30 cellular contexts compared by ENCODE assay signal in the genomic region with DNA sequence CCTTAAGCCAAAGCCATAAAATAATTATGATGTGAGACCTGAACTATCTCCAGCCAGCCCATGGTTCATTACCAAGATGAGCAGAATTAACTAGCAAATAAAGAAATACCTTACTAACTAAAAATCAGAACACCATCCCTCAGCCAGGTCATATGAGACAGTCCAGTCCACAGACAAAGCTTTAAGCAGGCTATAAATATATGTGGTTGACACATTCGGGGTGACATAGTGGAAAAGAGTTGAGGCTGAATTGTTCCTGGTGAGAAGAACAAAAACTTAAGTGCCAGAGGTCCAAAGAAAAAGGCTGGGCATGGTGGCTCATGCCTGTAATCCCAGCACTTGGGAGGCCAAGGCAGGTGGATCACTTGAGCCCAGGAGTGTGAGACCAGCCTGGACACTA. TPM values are rescaled to one million over a fixed set of nuclear protein-coding genes. Genes with fewer than 3 reads are reported as not detected.
"Had no signal": no experiment of that assay in that cellular context is flagged by ENCODE, and none has a peak within 500 bp of the region (broad histone marks: within the 10 kb centered on the region; RNA-seq: fewer than 3 reads in every experiment).

No MANE protein-coding gene starts in this region.

- H3K27ac ChIP-seq: neutrophil, pancreas, prostate gland, right atrium auricular region, right lobe of liver, sigmoid colon, skin epidermis, spleen, suprapubic skin, testis, tibial artery, transverse colon, upper lobe of right lung, uterus had no signal

- ATAC-seq: naive thymus-derived CD8-positive, alpha-beta T cell; natural killer cell treated with Interleukin-12 subunit alpha and Interleukin-12 subunit beta and Interleukin-15 and Interleukin-18, amount 100 ng/mL, for 72 hours; pancreas; right lobe of liver; stimulated activated memory B cell treated with anti-CD40 and anti-IgM and Interleukin-4, amounts not matched to agents 10 μg/mL and 1 μg/mL and 100 μg/mL, for 72 hours; stimulated activated naive CD8-positive, alpha-beta T cell treated with anti-CD3 and anti-CD28 coated beads, Interleukin-15, amount 100 ng/mL, for 72 hours; stimulated activated naive CD8-positive, alpha-beta T cell treated with anti-CD3 and anti-CD28 coated beads, Interleukin-15, Interleukin-2, amounts not matched to agents 100 U/mL and 50 U/mL, for 24 hours; upper lobe of right lung had no signal

- H3K27me3 ChIP-seq: pancreas, right atrium auricular region, right lobe of liver, sigmoid colon, spleen, suprapubic skin, testis, tibial artery, transverse colon, upper lobe of right lung, uterus had no signal

- H3K9me3 ChIP-seq: neutrophil, pancreas, prostate gland, right atrium auricular region, right lobe of liver, sigmoid colon, spleen, suprapubic skin, testis, tibial artery, transverse colon, upper lobe of right lung, uterus had no signal

- H3K36me3 ChIP-seq: neutrophil, pancreas, prostate gland, right atrium auricular region, right lobe of liver, sigmoid colon, spleen, suprapubic skin, tibial artery, transverse colon, upper lobe of right lung, uterus had no signal

- DNase-seq: naive thymus-derived CD8-positive, alpha-beta T cell; nephron progenitor cell; nucleus accumbens; pancreas; retina; right lobe of liver; sigmoid colon; spleen; stimulated activated CD4-positive, alpha-beta T cell treated with anti-CD3 and anti-CD28 coated beads, Interleukin-12 subunit alpha, Interleukin-12 subunit beta, amount 100 ng/mL, for 4 hours; stimulated activated CD4-positive, alpha-beta T cell treated with anti-CD3 and anti-CD28 coated beads, Interleukin-1b, Interleukin-23, amount 100 ng/mL, for 48 hours; stimulated activated CD4-positive, alpha-beta T cell treated with anti-CD3 and anti-CD28 coated beads, Interleukin-4, amount 100 ng/mL, for 1 hour; stimulated activated CD4-positive, alpha-beta T cell treated with anti-CD3 and anti-CD28 coated beads, Interleukin-4, amount 100 ng/mL, for 4 hours; stimulated activated CD8-positive, alpha-beta memory T cell treated with anti-CD3 and anti-CD28 coated beads, Interleukin-4, amount 100 ng/mL, for 48 hours; stimulated activated naive CD4-positive, alpha-beta T cell; stimulated activated naive CD8-positive, alpha-beta T cell treated with anti-CD3 and anti-CD28 coated beads, Interleukin-15, amount 100 ng/mL, for 72 hours; stimulated activated naive CD8-positive, alpha-beta T cell treated with anti-CD3 and anti-CD28 coated beads, Interleukin-15, Interleukin-2, amounts not matched to agents 100 U/mL and 50 U/mL, for 24 hours; substantia nigra; testis; tibial artery; transverse colon; upper lobe of right lung; uterus had no signal

- H3K4me3 ChIP-seq: pancreas, prostate gland, right atrium auricular region, right lobe of liver, sigmoid colon, skin epidermis, smooth muscle cell, spleen, suprapubic skin, testis, tibial artery, transverse colon, upper lobe of right lung, uterus had no signal

- H3K4me2 ChIP-seq: smooth muscle cell had no signal

- FAIRE-seq: pancreas had no signal

- H3K4me1 ChIP-seq: pancreas, prostate gland, right lobe of liver, spleen, suprapubic skin, testis, transverse colon, upper lobe of right lung, uterus had no signal

RNA-seq across cellular contexts. Expression of a gene that starts 30.9 kb away (rescaled TPM):
- total RNA-seq: naive thymus-derived CD8-positive, alpha-beta T cell had no signal
- polyA plus RNA-seq: naive thymus-derived CD8-positive, alpha-beta T cell had no signal
